36 cellular contexts compared by ENCODE assay signal in the genomic region with DNA sequence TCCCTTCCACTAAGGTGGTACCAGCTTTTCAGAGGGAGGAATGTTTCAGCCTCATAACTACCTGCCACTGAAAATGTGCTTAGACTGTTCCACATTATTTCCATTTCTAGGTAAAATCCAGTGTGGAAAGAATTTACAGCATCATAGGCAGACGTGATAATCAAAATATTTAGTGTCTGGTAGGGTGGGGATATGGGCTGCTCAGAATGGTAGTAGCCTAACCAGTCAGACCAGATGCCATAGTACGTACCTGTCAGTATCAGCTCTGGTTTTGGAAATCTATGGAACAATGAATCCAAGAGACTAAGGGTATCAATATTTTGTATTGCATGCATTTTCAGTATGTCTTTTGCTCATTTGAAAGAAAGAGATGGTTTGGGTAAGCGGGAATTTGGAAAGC.
"Had no signal": no experiment of that assay in that cellular context is flagged by ENCODE, and none has a peak within 500 bp of the region (broad histone marks: within the 10 kb centered on the region; RNA-seq: fewer than 3 reads in every experiment).

No MANE protein-coding gene starts in this region.

- H3K27ac ChIP-seq: adrenal gland, body of pancreas, breast epithelium, cardiac muscle cell, coronary artery, esophagus squamous epithelium, gastroesophageal sphincter, heart right ventricle, hepatocyte, WERI-Rb-1 had no signal

- H3K4me2 ChIP-seq: hepatocyte had no signal

- DNase-seq: activated B cell treated with CpG ODN at 0.5 μM for 24 hours; activated CD4-positive, alpha-beta T cell treated with anti-CD3 and anti-CD28 coated beads for 48 hours; activated CD4-positive, alpha-beta T cell treated with anti-CD3 and anti-CD28 coated beads, Interleukin-2, amount 50 U/mL, for 1 hour; activated CD4-positive, alpha-beta T cell treated with anti-CD3 and anti-CD28 coated beads, Interleukin-2, amount 50 U/mL, for 48 hours; activated CD8-positive, alpha-beta memory T cell treated with anti-CD3 and anti-CD28 coated beads for 24 hours; activated CD8-positive, alpha-beta T cell treated with anti-CD3 and anti-CD28 coated beads for 36 hours; activated effector memory CD4-positive, alpha-beta T cell treated with Interleukin-2 at 50 U/mL for 16 hours; activated gamma-delta T cell treated with Interleukin-2 at 50 U/mL for 16 hours; activated naive CD4-positive, alpha-beta T cell treated with Interleukin-2 at 50 U/mL for 16 hours; activated naive CD8-positive, alpha-beta T cell treated with anti-CD3 and anti-CD28 coated beads for 36 hours; activated naive CD8-positive, alpha-beta T cell treated with anti-CD3 and anti-CD28 coated beads, Interleukin-2, amount 50 U/mL, for 24 hours; activated T-cell treated with anti-CD3 and anti-CD28 coated beads, Interleukin-2, amount 50 U/mL, for 4 hours; adrenal gland; amygdala; aorta; body of pancreas; dorsolateral prefrontal cortex; effector memory CD4-positive, alpha-beta T cell; endodermal cell; erythroblast; esophagus squamous epithelium; foreskin melanocyte; heart right ventricle; T-helper 17 cell; T1000; WERI-Rb-1 had no signal

- H3K36me3 ChIP-seq: adrenal gland, breast epithelium, cardiac muscle cell, esophagus squamous epithelium, gastroesophageal sphincter, heart right ventricle, WERI-Rb-1 had no signal

- H3K9me3 Mint-ChIP-seq: activated CD8-positive, alpha-beta T cell treated with anti-CD3 and anti-CD28 coated beads for 36 hours; activated naive CD4-positive, alpha-beta T cell treated with anti-CD3 and anti-CD28 coated beads, Interleukin-2, amount 50 U/mL, for 24 hours; activated naive CD8-positive, alpha-beta T cell treated with anti-CD3 and anti-CD28 coated beads for 36 hours; activated naive CD8-positive, alpha-beta T cell treated with anti-CD3 and anti-CD28 coated beads, Interleukin-2, amount 50 U/mL, for 24 hours; activated T-cell treated with anti-CD3 and anti-CD28 coated beads, Interleukin-2, amount 50 U/mL, for 4 hours; activated T-helper 17 cell treated with anti-CD3 and anti-CD28 coated beads, Interleukin-2, amount 50 U/mL, for 72 hours; central memory CD8-positive, alpha-beta T cell; dendritic cell treated with granulocyte-macrophage colony-stimulating factor and Interleukin-4, amounts not matched to agents 40 ng/mL and 50 ng/mL, for 4 days; T-helper 2 cell treated with Interferon-gamma antibody and Interleukin-4, amounts not matched to agents 5 μg/mL and 100 μg/mL, for 36 hours had no signal

- H3K4me1 Mint-ChIP-seq: activated B cell treated with CpG ODN at 0.5 μM for 24 hours; central memory CD8-positive, alpha-beta T cell; endodermal cell had no signal

- H3K9me3 ChIP-seq: adrenal gland, body of pancreas, breast epithelium, esophagus squamous epithelium, gastroesophageal sphincter had no signal

- H3K27me3 Mint-ChIP-seq: activated CD8-positive, alpha-beta T cell treated with anti-CD3 and anti-CD28 coated beads for 36 hours; activated naive CD4-positive, alpha-beta T cell treated with anti-CD3 and anti-CD28 coated beads, Interleukin-2, amount 50 U/mL, for 24 hours; activated naive CD8-positive, alpha-beta T cell treated with anti-CD3 and anti-CD28 coated beads for 36 hours; activated naive CD8-positive, alpha-beta T cell treated with anti-CD3 and anti-CD28 coated beads, Interleukin-2, amount 50 U/mL, for 24 hours; dendritic cell treated with granulocyte-macrophage colony-stimulating factor and Interleukin-4, amounts not matched to agents 40 ng/mL and 50 ng/mL, for 4 days had no signal

- H3K27ac Mint-ChIP-seq: activated B cell treated with CpG ODN at 0.5 μM for 24 hours; activated CD8-positive, alpha-beta T cell treated with anti-CD3 and anti-CD28 coated beads for 36 hours; activated naive CD4-positive, alpha-beta T cell treated with anti-CD3 and anti-CD28 coated beads, Interleukin-2, amount 50 U/mL, for 24 hours; activated naive CD8-positive, alpha-beta T cell treated with anti-CD3 and anti-CD28 coated beads for 36 hours; activated naive CD8-positive, alpha-beta T cell treated with anti-CD3 and anti-CD28 coated beads, Interleukin-2, amount 50 U/mL, for 24 hours; activated T-helper 17 cell treated with anti-CD3 and anti-CD28 coated beads, Interleukin-2, amount 50 U/mL, for 72 hours; dendritic cell treated with granulocyte-macrophage colony-stimulating factor and Interleukin-4, amounts not matched to agents 40 ng/mL and 50 ng/mL, for 4 days; endodermal cell; T-helper 17 cell; T-helper 2 cell treated with Interferon-gamma antibody and Interleukin-4, amounts not matched to agents 5 μg/mL and 100 μg/mL, for 36 hours had no signal

- H3K79me2 ChIP-seq: hepatocyte had no signal

- H3K36me3 Mint-ChIP-seq: activated naive CD4-positive, alpha-beta T cell treated with anti-CD3 and anti-CD28 coated beads, Interleukin-2, amount 50 U/mL, for 24 hours; activated naive CD8-positive, alpha-beta T cell treated with anti-CD3 and anti-CD28 coated beads for 36 hours had no signal

- H3K4me3 ChIP-seq: adrenal gland, body of pancreas, breast epithelium, cardiac muscle cell, coronary artery, dorsolateral prefrontal cortex, esophagus squamous epithelium, gastroesophageal sphincter, heart right ventricle, hepatocyte had no signal

- H3K27me3 ChIP-seq: adrenal gland, body of pancreas, breast epithelium, dorsolateral prefrontal cortex, esophagus squamous epithelium, gastroesophageal sphincter, hepatocyte had no signal

- H3K4me1 ChIP-seq: adrenal gland, body of pancreas, breast epithelium, esophagus squamous epithelium, gastroesophageal sphincter had no signal

- H2AFZ ChIP-seq: hepatocyte had no signal

- H3K4me3 Mint-ChIP-seq: activated B cell treated with CpG ODN at 0.5 μM for 24 hours; activated CD8-positive, alpha-beta T cell treated with anti-CD3 and anti-CD28 coated beads for 36 hours; activated naive CD4-positive, alpha-beta T cell treated with anti-CD3 and anti-CD28 coated beads, Interleukin-2, amount 50 U/mL, for 24 hours; activated naive CD8-positive, alpha-beta T cell treated with anti-CD3 and anti-CD28 coated beads for 36 hours; activated naive CD8-positive, alpha-beta T cell treated with anti-CD3 and anti-CD28 coated beads, Interleukin-2, amount 50 U/mL, for 24 hours; activated T-cell treated with anti-CD3 and anti-CD28 coated beads, Interleukin-2, amount 50 U/mL, for 4 hours; activated T-helper 17 cell treated with anti-CD3 and anti-CD28 coated beads, Interleukin-2, amount 50 U/mL, for 72 hours; central memory CD8-positive, alpha-beta T cell; dendritic cell treated with granulocyte-macrophage colony-stimulating factor and Interleukin-4, amounts not matched to agents 40 ng/mL and 50 ng/mL, for 4 days; endodermal cell; T-helper 17 cell; T-helper 2 cell treated with Interferon-gamma antibody and Interleukin-4, amounts not matched to agents 5 μg/mL and 100 μg/mL, for 36 hours had no signal
